Comparison of ENCODE assay signal across 1 cellular context in the genomic region with DNA sequence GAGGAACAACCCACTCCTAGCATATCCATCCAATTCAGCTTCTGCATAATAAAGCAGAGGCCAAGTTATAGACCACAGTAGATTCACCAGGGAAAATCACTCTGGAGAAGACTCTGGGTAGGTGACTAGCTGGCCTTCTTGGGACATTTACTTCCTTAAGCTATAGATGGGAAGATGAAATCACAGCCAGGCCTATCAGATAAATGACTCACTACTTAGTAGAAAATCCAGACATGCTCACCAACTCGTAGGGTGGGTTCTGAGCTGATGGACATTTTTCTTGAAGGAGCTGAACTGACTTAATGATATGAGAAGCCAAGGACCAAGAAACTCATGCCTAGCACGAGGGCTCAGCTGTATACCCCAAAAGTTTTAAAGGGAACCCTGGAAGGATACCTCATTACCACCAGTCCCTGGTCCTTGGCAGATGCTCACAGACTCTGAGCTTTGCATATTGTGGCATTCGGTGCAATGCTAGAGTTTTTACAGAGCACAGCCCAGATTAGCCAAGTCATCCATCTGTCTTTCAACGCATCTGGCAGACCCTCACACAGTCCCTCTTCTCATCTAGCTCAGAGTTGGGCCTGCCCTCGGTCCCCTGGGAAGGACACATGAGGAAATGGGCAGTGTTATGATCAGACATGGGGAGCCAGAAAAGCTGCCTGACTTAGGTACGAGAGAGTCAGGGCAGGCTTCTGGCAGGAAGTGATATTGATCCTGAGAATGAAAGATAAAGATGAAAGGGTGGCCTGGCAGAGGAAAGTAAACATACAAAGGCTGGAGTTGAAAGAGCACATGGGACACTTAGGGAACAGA.
TF ChIP-seq lines count a peak whose summit lies in the region.

No MANE protein-coding gene starts in this region.

TF ChIP-seq in HepG2, 621 proteins besides CTCF, POLR2A, EP300 and RAD21 (continued from another document and continues in another):
- TF ChIP-seq, protein P1, sequence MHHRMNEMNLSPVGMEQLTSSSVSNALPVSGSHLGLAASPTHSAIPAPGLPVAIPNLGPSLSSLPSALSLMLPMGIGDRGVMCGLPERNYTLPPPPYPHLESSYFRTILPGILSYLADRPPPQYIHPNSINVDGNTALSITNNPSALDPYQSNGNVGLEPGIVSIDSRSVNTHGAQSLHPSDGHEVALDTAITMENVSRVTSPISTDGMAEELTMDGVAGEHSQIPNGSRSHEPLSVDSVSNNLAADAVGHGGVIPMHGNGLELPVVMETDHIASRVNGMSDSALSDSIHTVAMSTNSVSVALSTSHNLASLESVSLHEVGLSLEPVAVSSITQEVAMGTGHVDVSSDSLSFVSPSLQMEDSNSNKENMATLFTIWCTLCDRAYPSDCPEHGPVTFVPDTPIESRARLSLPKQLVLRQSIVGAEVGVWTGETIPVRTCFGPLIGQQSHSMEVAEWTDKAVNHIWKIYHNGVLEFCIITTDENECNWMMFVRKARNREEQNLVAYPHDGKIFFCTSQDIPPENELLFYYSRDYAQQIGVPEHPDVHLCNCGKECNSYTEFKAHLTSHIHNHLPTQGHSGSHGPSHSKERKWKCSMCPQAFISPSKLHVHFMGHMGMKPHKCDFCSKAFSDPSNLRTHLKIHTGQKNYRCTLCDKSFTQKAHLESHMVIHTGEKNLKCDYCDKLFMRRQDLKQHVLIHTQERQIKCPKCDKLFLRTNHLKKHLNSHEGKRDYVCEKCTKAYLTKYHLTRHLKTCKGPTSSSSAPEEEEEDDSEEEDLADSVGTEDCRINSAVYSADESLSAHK (CRISPR knock-in tag; IDR thresholded peaks at IDR 0.05; ENCODE audit: borderline replicate concordance), result no peak
- TF ChIP-seq ZNF234 (CRISPR knock-in tag; conservative IDR thresholded peaks at IDR 0.05) (no peak), ZFP36L2 (CRISPR knock-in tag; IDR thresholded peaks at IDR 0.05) (no peak), ZNF121 (CRISPR knock-in tag; IDR thresholded peaks at IDR 0.05) (no peak; the same call in 1 of the 2 replicates), MBD4 (IDR thresholded peaks at IDR 0.05; ENCODE audit: borderline replicate concordance, low read length) (no peak), ZNF781 (CRISPR knock-in tag; IDR thresholded peaks at IDR 0.05; ENCODE audit: borderline replicate concordance, not compliant biosample characterization) (no peak), GLI4 (CRISPR knock-in tag; IDR thresholded peaks at IDR 0.05; ENCODE audit: borderline replicate concordance) (no peak), IRX3 (CRISPR knock-in tag; IDR thresholded peaks at IDR 0.05; ENCODE audit: borderline replicate concordance, low read depth) (no peak), ZNF343 (CRISPR knock-in tag; IDR thresholded peaks at IDR 0.05) (no peak), SKI (IDR thresholded peaks at IDR 0.05; ENCODE audit: partially characterized antibody) (peak; percentile 49), MEIS1 (CRISPR knock-in tag; IDR thresholded peaks at IDR 0.05; ENCODE audit: borderline replicate concordance) (peak; percentile 39), ZNF124 (CRISPR knock-in tag; IDR thresholded peaks at IDR 0.05) (peak; percentile 84; the same call in 1 of the 2 replicates), MED13 (CRISPR knock-in tag; IDR thresholded peaks at IDR 0.05) (peak; percentile 31; the same call in 1 of the 2 replicates), ZNF616 (CRISPR knock-in tag; IDR thresholded peaks at IDR 0.05; ENCODE audit: low read depth) (no peak), MTA1 (CRISPR knock-in tag; IDR thresholded peaks at IDR 0.05; ENCODE audit: borderline replicate concordance) (peak; percentile 89), ZBTB8A (CRISPR knock-in tag; IDR thresholded peaks at IDR 0.05; ENCODE audit: borderline replicate concordance, low read depth) (no peak), ZNF7 (CRISPR knock-in tag; IDR thresholded peaks at IDR 0.05) (peak; percentile 81), ETV5 (CRISPR knock-in tag; IDR thresholded peaks at IDR 0.05; ENCODE audit: borderline replicate concordance) (peak; percentile 99), ZNF784 (CRISPR knock-in tag; IDR thresholded peaks at IDR 0.05; ENCODE audit: borderline replicate concordance) (no peak), ZNF205 (CRISPR knock-in tag; IDR thresholded peaks at IDR 0.05) (peak; percentile 81), SYNCRIP (IDR thresholded peaks at IDR 0.05; ENCODE audit: insufficient read depth, low read depth, low read length) (no peak), ZNF850 (CRISPR knock-in tag; conservative IDR thresholded peaks at IDR 0.05) (no peak), THYN1 (CRISPR knock-in tag; IDR thresholded peaks at IDR 0.05; ENCODE audit: borderline replicate concordance, low read depth) (no peak), MTA3 (CRISPR knock-in tag; IDR thresholded peaks at IDR 0.05) (no peak), ZNF264 (CRISPR knock-in tag; IDR thresholded peaks at IDR 0.05) (peak; percentile 78), ZNF335 (CRISPR knock-in tag; IDR thresholded peaks at IDR 0.05) (peak; percentile 76; the same call in 1 of the 2 replicates)
- TF ChIP-seq, protein P2, sequence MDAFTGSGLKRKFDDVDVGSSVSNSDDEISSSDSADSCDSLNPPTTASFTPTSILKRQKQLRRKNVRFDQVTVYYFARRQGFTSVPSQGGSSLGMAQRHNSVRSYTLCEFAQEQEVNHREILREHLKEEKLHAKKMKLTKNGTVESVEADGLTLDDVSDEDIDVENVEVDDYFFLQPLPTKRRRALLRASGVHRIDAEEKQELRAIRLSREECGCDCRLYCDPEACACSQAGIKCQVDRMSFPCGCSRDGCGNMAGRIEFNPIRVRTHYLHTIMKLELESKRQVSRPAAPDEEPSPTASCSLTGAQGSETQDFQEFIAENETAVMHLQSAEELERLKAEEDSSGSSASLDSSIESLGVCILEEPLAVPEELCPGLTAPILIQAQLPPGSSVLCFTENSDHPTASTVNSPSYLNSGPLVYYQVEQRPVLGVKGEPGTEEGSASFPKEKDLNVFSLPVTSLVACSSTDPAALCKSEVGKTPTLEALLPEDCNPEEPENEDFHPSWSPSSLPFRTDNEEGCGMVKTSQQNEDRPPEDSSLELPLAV (CRISPR knock-in tag; conservative IDR thresholded peaks at IDR 0.05; ENCODE audit: low read depth), result no peak
- TF ChIP-seq, protein P3, sequence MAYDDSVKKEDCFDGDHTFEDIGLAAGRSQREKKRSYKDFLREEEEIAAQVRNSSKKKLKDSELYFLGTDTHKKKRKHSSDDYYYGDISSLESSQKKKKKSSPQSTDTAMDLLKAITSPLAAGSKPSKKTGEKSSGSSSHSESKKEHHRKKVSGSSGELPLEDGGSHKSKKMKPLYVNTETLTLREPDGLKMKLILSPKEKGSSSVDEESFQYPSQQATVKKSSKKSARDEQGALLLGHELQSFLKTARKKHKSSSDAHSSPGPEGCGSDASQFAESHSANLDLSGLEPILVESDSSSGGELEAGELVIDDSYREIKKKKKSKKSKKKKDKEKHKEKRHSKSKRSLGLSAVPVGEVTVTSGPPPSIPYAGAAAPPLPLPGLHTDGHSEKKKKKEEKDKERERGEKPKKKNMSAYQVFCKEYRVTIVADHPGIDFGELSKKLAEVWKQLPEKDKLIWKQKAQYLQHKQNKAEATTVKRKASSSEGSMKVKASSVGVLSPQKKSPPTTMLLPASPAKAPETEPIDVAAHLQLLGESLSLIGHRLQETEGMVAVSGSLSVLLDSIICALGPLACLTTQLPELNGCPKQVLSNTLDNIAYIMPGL (CRISPR knock-in tag; IDR thresholded peaks at IDR 0.05; ENCODE audit: borderline replicate concordance in 1 of 2, low read depth in 1 of 2), result 0 out of 4 replicates have a peak, but pooled peaks have one; percentile 35 to 38
- TF ChIP-seq, protein P4, sequence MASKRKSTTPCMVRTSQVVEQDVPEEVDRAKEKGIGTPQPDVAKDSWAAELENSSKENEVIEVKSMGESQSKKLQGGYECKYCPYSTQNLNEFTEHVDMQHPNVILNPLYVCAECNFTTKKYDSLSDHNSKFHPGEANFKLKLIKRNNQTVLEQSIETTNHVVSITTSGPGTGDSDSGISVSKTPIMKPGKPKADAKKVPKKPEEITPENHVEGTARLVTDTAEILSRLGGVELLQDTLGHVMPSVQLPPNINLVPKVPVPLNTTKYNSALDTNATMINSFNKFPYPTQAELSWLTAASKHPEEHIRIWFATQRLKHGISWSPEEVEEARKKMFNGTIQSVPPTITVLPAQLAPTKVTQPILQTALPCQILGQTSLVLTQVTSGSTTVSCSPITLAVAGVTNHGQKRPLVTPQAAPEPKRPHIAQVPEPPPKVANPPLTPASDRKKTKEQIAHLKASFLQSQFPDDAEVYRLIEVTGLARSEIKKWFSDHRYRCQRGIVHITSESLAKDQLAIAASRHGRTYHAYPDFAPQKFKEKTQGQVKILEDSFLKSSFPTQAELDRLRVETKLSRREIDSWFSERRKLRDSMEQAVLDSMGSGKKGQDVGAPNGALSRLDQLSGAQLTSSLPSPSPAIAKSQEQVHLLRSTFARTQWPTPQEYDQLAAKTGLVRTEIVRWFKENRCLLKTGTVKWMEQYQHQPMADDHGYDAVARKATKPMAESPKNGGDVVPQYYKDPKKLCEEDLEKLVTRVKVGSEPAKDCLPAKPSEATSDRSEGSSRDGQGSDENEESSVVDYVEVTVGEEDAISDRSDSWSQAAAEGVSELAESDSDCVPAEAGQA (IDR thresholded peaks at IDR 0.05; ENCODE audit: low read depth), result no peak
- TF ChIP-seq, protein P4 (CRISPR knock-in tag; IDR thresholded peaks at IDR 0.05; ENCODE audit: borderline replicate concordance), result no peak
- TF ChIP-seq, protein P5, sequence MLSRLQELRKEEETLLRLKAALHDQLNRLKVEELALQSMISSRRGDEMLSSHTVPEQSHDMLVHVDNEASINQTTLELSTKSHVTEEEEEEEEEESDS (CRISPR knock-in tag; IDR thresholded peaks at IDR 0.05; ENCODE audit: borderline replicate concordance), result peak; percentile 20; the same call in 1 of the 2 replicates
- TF ChIP-seq, protein P6, sequence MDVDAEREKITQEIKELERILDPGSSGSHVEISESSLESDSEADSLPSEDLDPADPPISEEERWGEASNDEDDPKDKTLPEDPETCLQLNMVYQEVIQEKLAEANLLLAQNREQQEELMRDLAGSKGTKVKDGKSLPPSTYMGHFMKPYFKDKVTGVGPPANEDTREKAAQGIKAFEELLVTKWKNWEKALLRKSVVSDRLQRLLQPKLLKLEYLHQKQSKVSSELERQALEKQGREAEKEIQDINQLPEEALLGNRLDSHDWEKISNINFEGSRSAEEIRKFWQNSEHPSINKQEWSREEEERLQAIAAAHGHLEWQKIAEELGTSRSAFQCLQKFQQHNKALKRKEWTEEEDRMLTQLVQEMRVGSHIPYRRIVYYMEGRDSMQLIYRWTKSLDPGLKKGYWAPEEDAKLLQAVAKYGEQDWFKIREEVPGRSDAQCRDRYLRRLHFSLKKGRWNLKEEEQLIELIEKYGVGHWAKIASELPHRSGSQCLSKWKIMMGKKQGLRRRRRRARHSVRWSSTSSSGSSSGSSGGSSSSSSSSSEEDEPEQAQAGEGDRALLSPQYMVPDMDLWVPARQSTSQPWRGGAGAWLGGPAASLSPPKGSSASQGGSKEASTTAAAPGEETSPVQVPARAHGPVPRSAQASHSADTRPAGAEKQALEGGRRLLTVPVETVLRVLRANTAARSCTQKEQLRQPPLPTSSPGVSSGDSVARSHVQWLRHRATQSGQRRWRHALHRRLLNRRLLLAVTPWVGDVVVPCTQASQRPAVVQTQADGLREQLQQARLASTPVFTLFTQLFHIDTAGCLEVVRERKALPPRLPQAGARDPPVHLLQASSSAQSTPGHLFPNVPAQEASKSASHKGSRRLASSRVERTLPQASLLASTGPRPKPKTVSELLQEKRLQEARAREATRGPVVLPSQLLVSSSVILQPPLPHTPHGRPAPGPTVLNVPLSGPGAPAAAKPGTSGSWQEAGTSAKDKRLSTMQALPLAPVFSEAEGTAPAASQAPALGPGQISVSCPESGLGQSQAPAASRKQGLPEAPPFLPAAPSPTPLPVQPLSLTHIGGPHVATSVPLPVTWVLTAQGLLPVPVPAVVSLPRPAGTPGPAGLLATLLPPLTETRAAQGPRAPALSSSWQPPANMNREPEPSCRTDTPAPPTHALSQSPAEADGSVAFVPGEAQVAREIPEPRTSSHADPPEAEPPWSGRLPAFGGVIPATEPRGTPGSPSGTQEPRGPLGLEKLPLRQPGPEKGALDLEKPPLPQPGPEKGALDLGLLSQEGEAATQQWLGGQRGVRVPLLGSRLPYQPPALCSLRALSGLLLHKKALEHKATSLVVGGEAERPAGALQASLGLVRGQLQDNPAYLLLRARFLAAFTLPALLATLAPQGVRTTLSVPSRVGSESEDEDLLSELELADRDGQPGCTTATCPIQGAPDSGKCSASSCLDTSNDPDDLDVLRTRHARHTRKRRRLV (CRISPR knock-in tag; IDR thresholded peaks at IDR 0.05), result no peak
